Comparison of ENCODE assay signal across 9 cellular contexts in the genomic region with DNA sequence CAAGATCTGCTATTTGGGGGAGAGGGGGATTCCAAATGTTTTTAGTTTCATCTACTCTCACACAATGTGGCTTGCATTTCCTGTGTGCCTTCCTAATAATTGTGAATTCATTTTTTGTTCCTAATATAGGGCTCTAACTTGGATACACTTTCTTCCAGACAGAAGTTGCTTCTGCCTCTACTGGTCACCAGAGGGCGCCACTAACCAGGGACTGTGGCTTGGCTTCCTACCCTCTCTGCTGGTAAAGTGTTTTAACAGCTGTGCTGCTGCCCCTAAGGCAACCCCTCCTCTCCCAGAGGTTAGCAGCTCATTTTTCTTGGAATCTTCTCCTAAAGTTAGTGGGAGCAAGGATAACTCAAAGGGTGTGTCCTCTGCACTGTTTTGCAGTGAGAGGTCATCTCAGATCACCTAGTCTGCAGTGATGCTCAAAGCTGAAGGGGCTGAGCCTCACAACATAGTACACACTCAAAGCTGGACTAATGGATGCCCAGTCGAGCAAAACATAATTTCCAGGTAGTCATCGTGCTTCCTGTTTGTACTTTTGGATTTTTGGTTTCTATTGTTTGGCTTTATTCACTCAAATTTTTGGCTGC. TPM values are rescaled to one million over a fixed set of nuclear protein-coding genes. Genes with fewer than 3 reads are reported as not detected.
A peak's percentile ranks its signal among the peaks of the same experiment; 100 is the strongest.
DNase-seq lines count a peak whose midpoint lies in the region; ATAC-seq and TF ChIP-seq lines count a peak whose summit lies in the region.
"Had no signal": no experiment of that assay in that cellular context is flagged by ENCODE, and none has a peak within 500 bp of the region (broad histone marks: within the 10 kb centered on the region; RNA-seq: fewer than 3 reads in every experiment).

No MANE protein-coding gene starts in this region.

- in situ Hi-C loops in mammary epithelial cell (cut with MboI; ENCODE audit: low sequenced_read_pairs in 2 of 2), result loop anchor here in 1 of 2 donors (25.0 kb wide), 1 partner anchor 288 kb away; the partner anchor contains the start of genes USB1 and ZNF319

- POLR2A ChIA-PET in activated CD4-positive, alpha-beta T cell treated with anti-CD3 and anti-CD28 coated beads for 36 hours (lab: Charles Lee), result no interaction called here

- no peaks in the 10 kb centered on the region for H3K79me2 ChIP-seq in mammary epithelial cell (ENCODE audit: insufficient read depth, low read length)

- H4K20me1 ChIP-seq in mammary epithelial cell (ENCODE audit: insufficient read depth, low read length), result no peaks in the 10 kb centered on the region

- H3K4me2 ChIP-seq in mammary epithelial cell (ENCODE audit: insufficient read depth, low read depth, low read length), result no peak overlapping the region

- no peaks in the 10 kb centered on the region for H3K9me3 ChIP-seq in mammary epithelial cell (replicated peaks; ENCODE audit: insufficient read depth, low read length)
- peaks cover 0 to 13% (median 9%) of the 10 kb centered on the region in 3 donors for H3K9me3 ChIP-seq in tibial artery

- H3K4me3 Mint-ChIP-seq in activated CD4-positive, alpha-beta T cell treated with anti-CD3 and anti-CD28 coated beads for 36 hours, result no peak overlapping the region
- no peak overlapping the region for H3K4me3 Mint-ChIP-seq in progenitor cell of endocrine pancreas (ENCODE audit: low read depth)

- peaks cover 12% of the 10 kb centered on the region for H3K9me3 Mint-ChIP-seq in activated CD4-positive, alpha-beta T cell treated with anti-CD3 and anti-CD28 coated beads for 36 hours (ENCODE audit: low read depth)
- peaks cover 13% of the 10 kb centered on the region for H3K9me3 Mint-ChIP-seq in progenitor cell of endocrine pancreas (ENCODE audit: low read depth)

- WGBS in mammary epithelial cell (ENCODE audit: low coverage, missing lambda C conversion rate), result 56% methylated on average over 3 of the region's 3 CpGs

- H2AFZ ChIP-seq in mammary epithelial cell (ENCODE audit: low read depth, low read length), result no peak overlapping the region

- no peak for ATAC-seq in activated CD4-positive, alpha-beta T cell treated with anti-CD3 and anti-CD28 coated beads for 36 hours

- no peak for TF ChIP-seq POLR2A in NB4 (IDR thresholded peaks at IDR 0.05; ENCODE audit: extremely low read depth, insufficient read length)

- H3K27ac Mint-ChIP-seq in activated CD4-positive, alpha-beta T cell treated with anti-CD3 and anti-CD28 coated beads for 36 hours, result no peak overlapping the region
- H3K27ac Mint-ChIP-seq in progenitor cell of endocrine pancreas, result no peak overlapping the region

- peaks cover 2% of the 10 kb centered on the region for H3K36me3 Mint-ChIP-seq in activated CD4-positive, alpha-beta T cell treated with anti-CD3 and anti-CD28 coated beads for 36 hours (ENCODE audit: low read depth)
- no peaks in the 10 kb centered on the region for H3K36me3 Mint-ChIP-seq in progenitor cell of endocrine pancreas (ENCODE audit: insufficient read depth)

- no peaks in the 10 kb centered on the region for H3K27me3 ChIP-seq in mammary epithelial cell (ENCODE audit: insufficient read depth, low read length)
- no peaks in the 10 kb centered on the region for H3K27me3 ChIP-seq in tibial artery

- peak; percentile 57 for DNase-seq in activated CD4-positive, alpha-beta T cell treated with anti-CD3 and anti-CD28 coated beads for 36 hours
- no peak for DNase-seq in activated CD4-positive, alpha-beta T cell treated with anti-CD3 and anti-CD28 coated beads, Interleukin-2, amount 50 U/mL, for 4 hours
- DNase-seq in NB4 (ENCODE audit: low read depth), result peak; percentile 64
- DNase-seq in mammary epithelial cell, result peak; percentile 4
- no peak for DNase-seq in progenitor cell of endocrine pancreas (ENCODE audit: low spot score, unreplicated experiment)
- DNase-seq in medulla oblongata (ENCODE audit: extremely low spot score), result no peak
- DNase-seq in tibial artery, result no peak
- no peak for DNase-seq in middle frontal gyrus (ENCODE audit: extremely low spot score, low spot score)

- H3K4me1 ChIP-seq in mammary epithelial cell (ENCODE audit: insufficient read depth, low read length) (no peaks in the 10 kb centered on the region), tibial artery (no peaks in the 10 kb centered on the region)

- no peaks in the 10 kb centered on the region for H3K4me1 Mint-ChIP-seq in activated CD4-positive, alpha-beta T cell treated with anti-CD3 and anti-CD28 coated beads for 36 hours
- H3K4me1 Mint-ChIP-seq in progenitor cell of endocrine pancreas (ENCODE audit: low read depth), result no peaks in the 10 kb centered on the region

- no peak overlapping the region for H3K9ac ChIP-seq in mammary epithelial cell (ENCODE audit: insufficient read depth, low read length)

- H3K36me3 ChIP-seq in mammary epithelial cell (ENCODE audit: insufficient read depth, low read length), result no peaks in the 10 kb centered on the region
- no peaks in the 10 kb centered on the region for H3K36me3 ChIP-seq in tibial artery

- dilution Hi-C loops in mammary epithelial cell (cut with HindIII; ENCODE audit: low sequenced_read_pairs), result no loop called here

- CTCF ChIA-PET in activated CD4-positive, alpha-beta T cell treated with anti-CD3 and anti-CD28 coated beads for 36 hours (lab: Charles Lee), result interaction anchor here (0.6 to 2.3 kb wide), 9 partner anchors 11 to 456 kb away, joined by 3 to 20 read pairs (median 4); a partner anchor contains a TSS
- CTCF ChIA-PET in mammary epithelial cell (lab: Charles Lee; ENCODE audit: low non-redundant PET), result interaction anchor here (0.6 to 0.9 kb wide), 3 partner anchors 11 to 37 kb away, joined by 3 to 8 read pairs (median 4); no protein-coding TSS in a partner anchor

- peak; percentile 96 for TF ChIP-seq CTCF in NB4 (IDR thresholded peaks at IDR 0.05; ENCODE audit: low read depth, low read length)
- TF ChIP-seq CTCF in mammary epithelial cell (conservative IDR thresholded peaks at IDR 0.05 in 1 of 2, IDR thresholded peaks at IDR 0.05 in 1 of 2; ENCODE audit: extremely low read depth in 1 of 2, insufficient read depth in 1 of 2, low read depth in 1 of 2, low read length in 2 of 2), result peak; percentile 56 to 74
- TF ChIP-seq CTCF in progenitor cell of endocrine pancreas (IDR thresholded peaks at IDR 0.05; ENCODE audit: unreplicated experiment), result peak; percentile 53
- no peak for TF ChIP-seq CTCF in tibial artery (IDR thresholded peaks at IDR 0.05)

- no peak overlapping the region for H3K27ac ChIP-seq in mammary epithelial cell (ENCODE audit: insufficient read depth, low read depth, low read length)
- H3K27ac ChIP-seq in tibial artery, result no peak overlapping the region

- peaks cover 5% of the 10 kb centered on the region for H3K27me3 Mint-ChIP-seq in activated CD4-positive, alpha-beta T cell treated with anti-CD3 and anti-CD28 coated beads for 36 hours
- no peaks in the 10 kb centered on the region for H3K27me3 Mint-ChIP-seq in progenitor cell of endocrine pancreas

- no TSS peak for BruUV-seq in mammary epithelial cell (replicated peaks; lab: Mats Ljungman, UMichigan)

- intact Hi-C loops in activated CD4-positive, alpha-beta T cell treated with anti-CD3 and anti-CD28 coated beads for 36 hours (cut with DNase I, micrococcal nuclease), result loop anchor here in 1 of 2 experiments (10.0 kb wide), 1 partner anchor 405 kb away; no protein-coding TSS in a partner anchor
- intact Hi-C loops in mammary epithelial cell (cut with micrococcal nuclease), result no loop called here
- intact Hi-C loops in tibial artery (cut with DNase I; ENCODE audit: low total_unique reads), result no loop called here

- H3K4me3 ChIP-seq in NB4 (ENCODE audit: low read depth, low read length) (no peak overlapping the region), mammary epithelial cell (replicated peaks in 1 of 3; ENCODE audit: insufficient read depth in 1 of 3, low read depth in 2 of 3, low read length in 3 of 3) (no peak overlapping the region), tibial artery (no peak overlapping the region)

RNA-seq across cellular contexts. Expression of gene PRSS54, which starts 5.0 kb away (rescaled TPM):
- not detected for total RNA-seq in activated CD4-positive, alpha-beta T cell treated with anti-CD3 and anti-CD28 coated beads for 36 hours
- total RNA-seq in mammary epithelial cell (not detected), progenitor cell of endocrine pancreas (not detected in 2 replicates)
- polyA plus RNA-seq in mammary epithelial cell, result not detected
- not detected for polyA minus RNA-seq in mammary epithelial cell
- total RNA-seq: pulmonary artery endothelial cell had no signal

Comparison
In these comparisons a context has a peak if more than half of its experiments do, and no peak if none do; other contexts are left out.
1. DNase-seq: peak in activated CD4-positive, alpha-beta T cell treated with anti-CD3 and anti-CD28 coated beads for 36 hours (single experiment), NB4 (single experiment) and mammary epithelial cell (single experiment); none in activated CD4-positive, alpha-beta T cell treated with anti-CD3 and anti-CD28 coated beads, Interleukin-2, amount 50 U/mL, for 4 hours (0 of 2), progenitor cell of endocrine pancreas (single experiment), medulla oblongata (single experiment), tibial artery (0 of 2) and middle frontal gyrus (single experiment).
2. CTCF ChIP-seq: peak in NB4 (single experiment), mammary epithelial cell (2 of 2) and progenitor cell of endocrine pancreas (single experiment); none in tibial artery (0 of 2).